8 cellular contexts compared by ENCODE assay signal in the genomic region with DNA sequence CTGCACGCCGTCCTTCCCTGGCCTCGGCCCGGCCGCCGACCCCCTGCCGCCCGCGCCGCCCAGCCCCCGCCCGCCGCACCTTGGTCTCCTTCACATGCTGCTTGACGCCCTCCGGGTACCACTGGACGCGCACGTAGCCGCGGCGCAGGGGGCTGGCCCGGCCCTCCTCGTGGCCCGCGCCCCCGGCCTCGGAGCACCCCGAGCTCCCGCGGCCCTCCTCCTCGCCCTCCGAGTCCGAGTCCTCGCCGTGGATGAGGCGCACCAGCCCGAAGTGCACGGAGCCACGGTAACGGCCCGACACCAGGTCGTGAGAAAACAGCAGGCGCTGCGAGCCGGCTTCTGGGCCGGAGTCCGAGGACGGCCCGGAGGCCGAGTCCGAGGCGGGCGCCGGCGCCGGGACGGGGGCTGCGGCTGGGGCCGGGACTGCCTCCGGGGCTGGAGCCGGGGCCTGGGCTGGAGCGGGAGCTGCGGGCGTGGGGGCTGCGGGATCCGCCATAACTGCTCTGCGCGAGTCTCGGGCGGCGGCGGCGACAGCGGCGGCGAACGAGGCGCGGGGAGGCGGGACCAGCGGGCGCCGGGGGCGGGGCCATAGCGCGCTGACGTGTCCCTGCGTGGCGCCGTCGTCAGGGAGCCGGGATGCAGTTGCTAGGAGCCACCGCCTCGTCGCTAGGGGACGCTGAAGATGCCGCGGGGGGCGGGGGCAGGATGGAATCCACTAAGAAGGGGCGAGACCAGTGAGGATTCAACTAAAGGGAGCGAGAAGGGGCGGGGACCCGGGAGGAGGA. TPM values are rescaled to one million over a fixed set of nuclear protein-coding genes. Genes with fewer than 3 reads are reported as not detected.
DNase-seq lines count a peak whose midpoint lies in the region; ATAC-seq and TF ChIP-seq lines count a peak whose summit lies in the region.

UBE2O (minus strand) TSS at position 507 of the 785 bp plus-strand sequence; CDS start at position 496, 11 bp downstream.

- TF ChIP-seq CTCF in neural cell (IDR thresholded peaks at IDR 0.05; ENCODE audit: poor library complexity, severe bottlenecking), result peak; percentile 95

- peaks cover 5% of the 10 kb centered on the region for H3K36me3 Mint-ChIP-seq in activated T-helper 17 cell treated with anti-CD3 and anti-CD28 coated beads, Interleukin-2, amount 50 U/mL, for 72 hours (ENCODE audit: low read depth)

- no peaks in the 10 kb centered on the region for H3K27me3 ChIP-seq in neural cell (ENCODE audit: insufficient read depth, low read depth, low read length)

- peak within 1 kb of the TSS; percentile 88 for H3K27ac Mint-ChIP-seq in activated T-helper 17 cell treated with anti-CD3 and anti-CD28 coated beads, Interleukin-2, amount 50 U/mL, for 72 hours
- peak within 1 kb of the TSS; percentile 27 to 46 for H3K27ac Mint-ChIP-seq in stimulated activated naive CD8-positive, alpha-beta T cell treated with anti-CD3 and anti-CD28 coated beads, Interleukin-15, amount 100 ng/mL, for 72 hours

- peak within 1 kb of the TSS; percentile 85 for H3K4me3 Mint-ChIP-seq in activated T-helper 17 cell treated with anti-CD3 and anti-CD28 coated beads, Interleukin-2, amount 50 U/mL, for 72 hours
- peak within 1 kb of the TSS; percentile 68 to 93 for H3K4me3 Mint-ChIP-seq in stimulated activated naive CD8-positive, alpha-beta T cell treated with anti-CD3 and anti-CD28 coated beads, Interleukin-15, amount 100 ng/mL, for 72 hours

- no peaks in the 10 kb centered on the region for H3K9me3 ChIP-seq in neural cell (ENCODE audit: low read length)

- H4K20me1 ChIP-seq in neural cell (ENCODE audit: insufficient read depth), result peaks cover 3% of the 10 kb centered on the region

- no peaks in the 10 kb centered on the region for H3K9me3 Mint-ChIP-seq in activated T-helper 17 cell treated with anti-CD3 and anti-CD28 coated beads, Interleukin-2, amount 50 U/mL, for 72 hours
- no peaks in the 10 kb centered on the region for H3K9me3 Mint-ChIP-seq in stimulated activated naive CD8-positive, alpha-beta T cell treated with anti-CD3 and anti-CD28 coated beads, Interleukin-15, amount 100 ng/mL, for 72 hours

- peak within 1 kb of the TSS; percentile 27 for H2AFZ ChIP-seq in neural cell (ENCODE audit: low read depth, low read length)

- peak within 1 kb of the TSS; percentile 90 for H3K4me3 ChIP-seq in neural cell (ENCODE audit: low read length)

- peak within 1 kb of the TSS; percentile 93 for H3K4me2 ChIP-seq in neural cell (ENCODE audit: low read length)

- TF ChIP-seq RAD21 in neural cell (conservative IDR thresholded peaks at IDR 0.05), result peak; percentile 40

- peak; percentile 80 for ATAC-seq in GM21737 (IDR thresholded peaks at IDR 0.05; ENCODE audit: unreplicated experiment)
- ATAC-seq in activated T-helper 17 cell treated with anti-CD3 and anti-CD28 coated beads, Interleukin-2, amount 50 U/mL, for 72 hours (replicated peaks), result peak; percentile 97
- peak; percentile 96 for ATAC-seq in stimulated activated naive CD8-positive, alpha-beta T cell treated with anti-CD3 and anti-CD28 coated beads, Interleukin-15, amount 100 ng/mL, for 72 hours

- H3K36me3 ChIP-seq in neural cell (ENCODE audit: insufficient read depth, low read length), result no peaks in the 10 kb centered on the region

- H3K27ac ChIP-seq in neural cell (ENCODE audit: low read length), result peak within 1 kb of the TSS; percentile 80

- DNase-seq in DMS79 treated with DMSO at 0.1 percent for 48 hours (lab: John Stamatoyannopoulos, UW), result peak; percentile 59
- DNase-seq in LHCN-M2 (ENCODE audit: low read depth), result peak; percentile 81
- peak; percentile 93 for DNase-seq in RPMI8226
- peak; percentile 63 for DNase-seq in fibroblast of the conjunctiva (ENCODE audit: low read depth)
- peak; percentile 91 to 95 for DNase-seq in stimulated activated naive CD8-positive, alpha-beta T cell treated with anti-CD3 and anti-CD28 coated beads, Interleukin-15, amount 100 ng/mL, for 72 hours

- H3K9me2 ChIP-seq in neural cell (ENCODE audit: insufficient read depth, low read length), result no peaks in the 10 kb centered on the region

- peaks cover 24% of the 10 kb centered on the region for H3K4me1 Mint-ChIP-seq in activated T-helper 17 cell treated with anti-CD3 and anti-CD28 coated beads, Interleukin-2, amount 50 U/mL, for 72 hours
- peaks cover 49% of the 10 kb centered on the region for H3K4me1 Mint-ChIP-seq in stimulated activated naive CD8-positive, alpha-beta T cell treated with anti-CD3 and anti-CD28 coated beads, Interleukin-15, amount 100 ng/mL, for 72 hours

- no peaks in the 10 kb centered on the region for H3F3A ChIP-seq in neural cell (ENCODE audit: insufficient read depth, low read length, poor library complexity, severe bottlenecking)

- H3K9ac ChIP-seq in neural cell (ENCODE audit: low read length), result peak within 1 kb of the TSS; percentile 91

- H3K27me3 Mint-ChIP-seq in activated T-helper 17 cell treated with anti-CD3 and anti-CD28 coated beads, Interleukin-2, amount 50 U/mL, for 72 hours, result no peaks in the 10 kb centered on the region
- H3K27me3 Mint-ChIP-seq in stimulated activated naive CD8-positive, alpha-beta T cell treated with anti-CD3 and anti-CD28 coated beads, Interleukin-15, amount 100 ng/mL, for 72 hours, result no peaks in the 10 kb centered on the region

- peaks cover 45% of the 10 kb centered on the region for H3K79me2 ChIP-seq in neural cell (replicated peaks; ENCODE audit: insufficient read depth, low read length)

- peak; percentile 73 for TF ChIP-seq EP300 in neural cell (conservative IDR thresholded peaks at IDR 0.05; ENCODE audit: poor library complexity, severe bottlenecking)

TF ChIP-seq in neural cell, 6 proteins besides CTCF, POLR2A, EP300 and RAD21:
- TF ChIP-seq REST (IDR thresholded peaks at IDR 0.05; ENCODE audit: borderline replicate concordance) (peak; percentile 73), TAF1 (IDR thresholded peaks at IDR 0.05; ENCODE audit: low read depth) (peak; percentile 90), SMC3 (conservative IDR thresholded peaks at IDR 0.05; ENCODE audit: poor library complexity) (peak; percentile 43), POLR2AphosphoS5 (IDR thresholded peaks at IDR 0.05) (peak; percentile 93), EZH2 (IDR thresholded peaks at IDR 0.05; ENCODE audit: borderline replicate concordance, insufficient read depth, low read length, poor library complexity, severe bottlenecking) (no peak), MXI1 (conservative IDR thresholded peaks at IDR 0.05; ENCODE audit: poor library complexity, severe bottlenecking) (peak; percentile 87)
TF ChIP-seq in neural cell: peak in this region for 5.

RNA-seq across cellular contexts. Expression of gene UBE2O, which starts in this region (rescaled TPM):
- 12.7 and 15.7 TPM in 2 replicates for total RNA-seq in LHCN-M2 (2014; rRNA removed)
- polyA plus RNA-seq in LHCN-M2 (2012), result 11.7 TPM
- 10 to 100 TPM; 35.3 to 38.7 TPM for total RNA-seq in activated T-helper 17 cell treated with anti-CD3 and anti-CD28 coated beads, Interleukin-2, amount 50 U/mL, for 72 hours
- 27.7 and 28.0 TPM in 2 replicates for polyA plus RNA-seq in neural cell
- 64.8 and 73.0 TPM in 2 replicates for polyA minus RNA-seq in neural cell

Comparison
In these comparisons a context has a peak if more than half of its experiments do, and no peak if none do; other contexts are left out.
1. Peak in every context shown above with its lines: DNase-seq, ATAC-seq, H3K4me3 ChIP-seq and H3K27ac ChIP-seq.